1 cellular context compared by ENCODE assay signal in the genomic region with DNA sequence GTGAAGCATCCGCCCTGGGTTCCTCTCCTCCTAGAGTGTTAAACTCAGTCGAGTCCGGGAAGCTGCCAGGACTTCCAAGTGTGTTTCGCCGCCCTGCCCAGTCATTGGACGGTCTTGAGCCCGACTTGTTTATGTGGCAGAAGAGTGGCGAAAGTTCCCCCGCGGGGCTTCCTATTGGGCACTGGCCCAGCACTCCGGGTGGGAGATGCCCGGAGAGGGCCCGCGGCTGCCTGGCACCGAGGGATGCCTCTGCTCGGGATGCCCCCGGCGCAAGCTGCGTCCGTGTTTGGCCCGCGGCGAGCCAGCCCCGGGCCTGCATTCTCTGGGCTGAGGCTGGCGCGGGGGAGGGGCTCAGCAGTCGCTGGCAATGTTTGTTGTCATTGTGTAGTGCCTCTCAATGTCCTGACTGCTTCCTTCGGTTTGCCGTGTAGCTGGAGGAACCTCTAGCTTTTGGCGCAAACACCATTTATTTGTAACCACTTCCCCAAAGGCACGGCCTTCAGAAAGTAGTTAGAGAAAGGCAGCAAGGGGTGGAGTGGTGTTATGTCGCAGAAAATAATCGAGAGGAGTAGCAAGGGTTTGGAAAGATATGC.
TF ChIP-seq lines count a peak whose summit lies in the region.

No MANE protein-coding gene starts in this region.

TF ChIP-seq in K562, 482 proteins besides CTCF, POLR2A, EP300 and RAD21 (continued from another document and continues in another):
- no peak for TF ChIP-seq KLF1 (tag; IDR thresholded peaks at IDR 0.05)
- no peak for TF ChIP-seq SAFB2 (IDR thresholded peaks at IDR 0.05; ENCODE audit: borderline replicate concordance, low read depth, low read length, severe bottlenecking)
- no peak for TF ChIP-seq SMARCA5 (IDR thresholded peaks at IDR 0.05)
- TF ChIP-seq, protein P1, sequence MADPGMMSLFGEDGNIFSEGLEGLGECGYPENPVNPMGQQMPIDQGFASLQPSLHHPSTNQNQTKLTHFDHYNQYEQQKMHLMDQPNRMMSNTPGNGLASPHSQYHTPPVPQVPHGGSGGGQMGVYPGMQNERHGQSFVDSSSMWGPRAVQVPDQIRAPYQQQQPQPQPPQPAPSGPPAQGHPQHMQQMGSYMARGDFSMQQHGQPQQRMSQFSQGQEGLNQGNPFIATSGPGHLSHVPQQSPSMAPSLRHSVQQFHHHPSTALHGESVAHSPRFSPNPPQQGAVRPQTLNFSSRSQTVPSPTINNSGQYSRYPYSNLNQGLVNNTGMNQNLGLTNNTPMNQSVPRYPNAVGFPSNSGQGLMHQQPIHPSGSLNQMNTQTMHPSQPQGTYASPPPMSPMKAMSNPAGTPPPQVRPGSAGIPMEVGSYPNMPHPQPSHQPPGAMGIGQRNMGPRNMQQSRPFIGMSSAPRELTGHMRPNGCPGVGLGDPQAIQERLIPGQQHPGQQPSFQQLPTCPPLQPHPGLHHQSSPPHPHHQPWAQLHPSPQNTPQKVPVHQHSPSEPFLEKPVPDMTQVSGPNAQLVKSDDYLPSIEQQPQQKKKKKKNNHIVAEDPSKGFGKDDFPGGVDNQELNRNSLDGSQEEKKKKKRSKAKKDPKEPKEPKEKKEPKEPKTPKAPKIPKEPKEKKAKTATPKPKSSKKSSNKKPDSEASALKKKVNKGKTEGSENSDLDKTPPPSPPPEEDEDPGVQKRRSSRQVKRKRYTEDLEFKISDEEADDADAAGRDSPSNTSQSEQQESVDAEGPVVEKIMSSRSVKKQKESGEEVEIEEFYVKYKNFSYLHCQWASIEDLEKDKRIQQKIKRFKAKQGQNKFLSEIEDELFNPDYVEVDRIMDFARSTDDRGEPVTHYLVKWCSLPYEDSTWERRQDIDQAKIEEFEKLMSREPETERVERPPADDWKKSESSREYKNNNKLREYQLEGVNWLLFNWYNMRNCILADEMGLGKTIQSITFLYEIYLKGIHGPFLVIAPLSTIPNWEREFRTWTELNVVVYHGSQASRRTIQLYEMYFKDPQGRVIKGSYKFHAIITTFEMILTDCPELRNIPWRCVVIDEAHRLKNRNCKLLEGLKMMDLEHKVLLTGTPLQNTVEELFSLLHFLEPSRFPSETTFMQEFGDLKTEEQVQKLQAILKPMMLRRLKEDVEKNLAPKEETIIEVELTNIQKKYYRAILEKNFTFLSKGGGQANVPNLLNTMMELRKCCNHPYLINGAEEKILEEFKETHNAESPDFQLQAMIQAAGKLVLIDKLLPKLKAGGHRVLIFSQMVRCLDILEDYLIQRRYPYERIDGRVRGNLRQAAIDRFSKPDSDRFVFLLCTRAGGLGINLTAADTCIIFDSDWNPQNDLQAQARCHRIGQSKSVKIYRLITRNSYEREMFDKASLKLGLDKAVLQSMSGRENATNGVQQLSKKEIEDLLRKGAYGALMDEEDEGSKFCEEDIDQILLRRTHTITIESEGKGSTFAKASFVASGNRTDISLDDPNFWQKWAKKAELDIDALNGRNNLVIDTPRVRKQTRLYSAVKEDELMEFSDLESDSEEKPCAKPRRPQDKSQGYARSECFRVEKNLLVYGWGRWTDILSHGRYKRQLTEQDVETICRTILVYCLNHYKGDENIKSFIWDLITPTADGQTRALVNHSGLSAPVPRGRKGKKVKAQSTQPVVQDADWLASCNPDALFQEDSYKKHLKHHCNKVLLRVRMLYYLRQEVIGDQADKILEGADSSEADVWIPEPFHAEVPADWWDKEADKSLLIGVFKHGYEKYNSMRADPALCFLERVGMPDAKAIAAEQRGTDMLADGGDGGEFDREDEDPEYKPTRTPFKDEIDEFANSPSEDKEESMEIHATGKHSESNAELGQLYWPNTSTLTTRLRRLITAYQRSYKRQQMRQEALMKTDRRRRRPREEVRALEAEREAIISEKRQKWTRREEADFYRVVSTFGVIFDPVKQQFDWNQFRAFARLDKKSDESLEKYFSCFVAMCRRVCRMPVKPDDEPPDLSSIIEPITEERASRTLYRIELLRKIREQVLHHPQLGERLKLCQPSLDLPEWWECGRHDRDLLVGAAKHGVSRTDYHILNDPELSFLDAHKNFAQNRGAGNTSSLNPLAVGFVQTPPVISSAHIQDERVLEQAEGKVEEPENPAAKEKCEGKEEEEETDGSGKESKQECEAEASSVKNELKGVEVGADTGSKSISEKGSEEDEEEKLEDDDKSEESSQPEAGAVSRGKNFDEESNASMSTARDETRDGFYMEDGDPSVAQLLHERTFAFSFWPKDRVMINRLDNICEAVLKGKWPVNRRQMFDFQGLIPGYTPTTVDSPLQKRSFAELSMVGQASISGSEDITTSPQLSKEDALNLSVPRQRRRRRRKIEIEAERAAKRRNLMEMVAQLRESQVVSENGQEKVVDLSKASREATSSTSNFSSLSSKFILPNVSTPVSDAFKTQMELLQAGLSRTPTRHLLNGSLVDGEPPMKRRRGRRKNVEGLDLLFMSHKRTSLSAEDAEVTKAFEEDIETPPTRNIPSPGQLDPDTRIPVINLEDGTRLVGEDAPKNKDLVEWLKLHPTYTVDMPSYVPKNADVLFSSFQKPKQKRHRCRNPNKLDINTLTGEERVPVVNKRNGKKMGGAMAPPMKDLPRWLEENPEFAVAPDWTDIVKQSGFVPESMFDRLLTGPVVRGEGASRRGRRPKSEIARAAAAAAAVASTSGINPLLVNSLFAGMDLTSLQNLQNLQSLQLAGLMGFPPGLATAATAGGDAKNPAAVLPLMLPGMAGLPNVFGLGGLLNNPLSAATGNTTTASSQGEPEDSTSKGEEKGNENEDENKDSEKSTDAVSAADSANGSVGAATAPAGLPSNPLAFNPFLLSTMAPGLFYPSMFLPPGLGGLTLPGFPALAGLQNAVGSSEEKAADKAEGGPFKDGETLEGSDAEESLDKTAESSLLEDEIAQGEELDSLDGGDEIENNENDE (IDR thresholded peaks at IDR 0.05; ENCODE audit: low read depth, low read length), result no peak
- no peak for TF ChIP-seq HINFP (tag; conservative IDR thresholded peaks at IDR 0.05; ENCODE audit: low read depth)
- TF ChIP-seq, protein P2, sequence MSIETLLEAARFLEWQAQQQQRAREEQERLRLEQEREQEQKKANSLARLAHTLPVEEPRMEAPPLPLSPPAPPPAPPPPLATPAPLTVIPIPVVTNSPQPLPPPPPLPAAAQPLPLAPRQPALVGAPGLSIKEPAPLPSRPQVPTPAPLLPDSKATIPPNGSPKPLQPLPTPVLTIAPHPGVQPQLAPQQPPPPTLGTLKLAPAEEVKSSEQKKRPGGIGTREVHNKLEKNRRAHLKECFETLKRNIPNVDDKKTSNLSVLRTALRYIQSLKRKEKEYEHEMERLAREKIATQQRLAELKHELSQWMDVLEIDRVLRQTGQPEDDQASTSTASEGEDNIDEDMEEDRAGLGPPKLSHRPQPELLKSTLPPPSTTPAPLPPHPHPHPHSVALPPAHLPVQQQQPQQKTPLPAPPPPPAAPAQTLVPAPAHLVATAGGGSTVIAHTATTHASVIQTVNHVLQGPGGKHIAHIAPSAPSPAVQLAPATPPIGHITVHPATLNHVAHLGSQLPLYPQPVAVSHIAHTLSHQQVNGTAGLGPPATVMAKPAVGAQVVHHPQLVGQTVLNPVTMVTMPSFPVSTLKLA (conservative IDR thresholded peaks at IDR 0.05), result peak; percentile 45 to 66; a peak in 2 of 4 replicates
- no peak for TF ChIP-seq ZBTB1 (CRISPR knock-in tag; IDR thresholded peaks at IDR 0.05; ENCODE audit: borderline replicate concordance, low read depth)
- TF ChIP-seq ARID3A (IDR thresholded peaks at IDR 0.05; ENCODE audit: borderline replicate concordance, low read depth, low read length), result no peak
- no peak; the same call in 1 of the 2 replicates for TF ChIP-seq TEAD4 (IDR thresholded peaks at IDR 0.05; ENCODE audit: low read length)
- no peak for TF ChIP-seq TEAD4 (CRISPR knock-in tag; IDR thresholded peaks at IDR 0.05; ENCODE audit: borderline replicate concordance)
- no peak for TF ChIP-seq JUN (IDR thresholded peaks at IDR 0.05; ENCODE audit: borderline replicate concordance, low read depth, low read length)
- no peak for TF ChIP-seq JUN (CRISPR knock-in tag; IDR thresholded peaks at IDR 0.05; ENCODE audit: borderline replicate concordance)
- no peak for TF ChIP-seq PML (IDR thresholded peaks at IDR 0.05; ENCODE audit: low read length)
- TF ChIP-seq ATF7 (IDR thresholded peaks at IDR 0.05), result peak; percentile 45; the same call in 1 of the 2 replicates
- TF ChIP-seq FOS (IDR thresholded peaks at IDR 0.05; ENCODE audit: extremely low read depth, insufficient read length), result no peak
- no peak for TF ChIP-seq LARP7 (IDR thresholded peaks at IDR 0.05)
- 0 out of 2 replicates have a peak, but pooled peaks have one; percentile 55 for TF ChIP-seq MYC (IDR thresholded peaks at IDR 0.05; ENCODE audit: low read depth, low read length)
- TF ChIP-seq MYC (CRISPR knock-in tag; IDR thresholded peaks at IDR 0.05; ENCODE audit: borderline replicate concordance, low read depth), result no peak
- TF ChIP-seq, protein P3, sequence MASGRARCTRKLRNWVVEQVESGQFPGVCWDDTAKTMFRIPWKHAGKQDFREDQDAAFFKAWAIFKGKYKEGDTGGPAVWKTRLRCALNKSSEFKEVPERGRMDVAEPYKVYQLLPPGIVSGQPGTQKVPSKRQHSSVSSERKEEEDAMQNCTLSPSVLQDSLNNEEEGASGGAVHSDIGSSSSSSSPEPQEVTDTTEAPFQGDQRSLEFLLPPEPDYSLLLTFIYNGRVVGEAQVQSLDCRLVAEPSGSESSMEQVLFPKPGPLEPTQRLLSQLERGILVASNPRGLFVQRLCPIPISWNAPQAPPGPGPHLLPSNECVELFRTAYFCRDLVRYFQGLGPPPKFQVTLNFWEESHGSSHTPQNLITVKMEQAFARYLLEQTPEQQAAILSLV (tag; IDR thresholded peaks at IDR 0.05), result no peak
- TF ChIP-seq MIER1 (IDR thresholded peaks at IDR 0.05; ENCODE audit: low read depth), result peak; percentile 31; the same call in 1 of the 2 replicates
- TF ChIP-seq, protein P4, sequence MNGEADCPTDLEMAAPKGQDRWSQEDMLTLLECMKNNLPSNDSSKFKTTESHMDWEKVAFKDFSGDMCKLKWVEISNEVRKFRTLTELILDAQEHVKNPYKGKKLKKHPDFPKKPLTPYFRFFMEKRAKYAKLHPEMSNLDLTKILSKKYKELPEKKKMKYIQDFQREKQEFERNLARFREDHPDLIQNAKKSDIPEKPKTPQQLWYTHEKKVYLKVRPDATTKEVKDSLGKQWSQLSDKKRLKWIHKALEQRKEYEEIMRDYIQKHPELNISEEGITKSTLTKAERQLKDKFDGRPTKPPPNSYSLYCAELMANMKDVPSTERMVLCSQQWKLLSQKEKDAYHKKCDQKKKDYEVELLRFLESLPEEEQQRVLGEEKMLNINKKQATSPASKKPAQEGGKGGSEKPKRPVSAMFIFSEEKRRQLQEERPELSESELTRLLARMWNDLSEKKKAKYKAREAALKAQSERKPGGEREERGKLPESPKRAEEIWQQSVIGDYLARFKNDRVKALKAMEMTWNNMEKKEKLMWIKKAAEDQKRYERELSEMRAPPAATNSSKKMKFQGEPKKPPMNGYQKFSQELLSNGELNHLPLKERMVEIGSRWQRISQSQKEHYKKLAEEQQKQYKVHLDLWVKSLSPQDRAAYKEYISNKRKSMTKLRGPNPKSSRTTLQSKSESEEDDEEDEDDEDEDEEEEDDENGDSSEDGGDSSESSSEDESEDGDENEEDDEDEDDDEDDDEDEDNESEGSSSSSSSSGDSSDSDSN (IDR thresholded peaks at IDR 0.05; ENCODE audit: borderline replicate concordance in 1 of 2, low read depth in 2 of 2, low read length in 2 of 2), result no peak; a peak in 1 of 4 replicates
- TF ChIP-seq, protein P5, sequence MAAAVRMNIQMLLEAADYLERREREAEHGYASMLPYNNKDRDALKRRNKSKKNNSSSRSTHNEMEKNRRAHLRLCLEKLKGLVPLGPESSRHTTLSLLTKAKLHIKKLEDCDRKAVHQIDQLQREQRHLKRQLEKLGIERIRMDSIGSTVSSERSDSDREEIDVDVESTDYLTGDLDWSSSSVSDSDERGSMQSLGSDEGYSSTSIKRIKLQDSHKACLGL (CRISPR knock-in tag; IDR thresholded peaks at IDR 0.05; ENCODE audit: borderline replicate concordance, poor library complexity, severe bottlenecking), result no peak
- TF ChIP-seq, protein P6, sequence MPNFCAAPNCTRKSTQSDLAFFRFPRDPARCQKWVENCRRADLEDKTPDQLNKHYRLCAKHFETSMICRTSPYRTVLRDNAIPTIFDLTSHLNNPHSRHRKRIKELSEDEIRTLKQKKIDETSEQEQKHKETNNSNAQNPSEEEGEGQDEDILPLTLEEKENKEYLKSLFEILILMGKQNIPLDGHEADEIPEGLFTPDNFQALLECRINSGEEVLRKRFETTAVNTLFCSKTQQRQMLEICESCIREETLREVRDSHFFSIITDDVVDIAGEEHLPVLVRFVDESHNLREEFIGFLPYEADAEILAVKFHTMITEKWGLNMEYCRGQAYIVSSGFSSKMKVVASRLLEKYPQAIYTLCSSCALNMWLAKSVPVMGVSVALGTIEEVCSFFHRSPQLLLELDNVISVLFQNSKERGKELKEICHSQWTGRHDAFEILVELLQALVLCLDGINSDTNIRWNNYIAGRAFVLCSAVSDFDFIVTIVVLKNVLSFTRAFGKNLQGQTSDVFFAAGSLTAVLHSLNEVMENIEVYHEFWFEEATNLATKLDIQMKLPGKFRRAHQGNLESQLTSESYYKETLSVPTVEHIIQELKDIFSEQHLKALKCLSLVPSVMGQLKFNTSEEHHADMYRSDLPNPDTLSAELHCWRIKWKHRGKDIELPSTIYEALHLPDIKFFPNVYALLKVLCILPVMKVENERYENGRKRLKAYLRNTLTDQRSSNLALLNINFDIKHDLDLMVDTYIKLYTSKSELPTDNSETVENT (CRISPR knock-in tag; IDR thresholded peaks at IDR 0.05), result no peak
- TF ChIP-seq GABPB1 (CRISPR knock-in tag; IDR thresholded peaks at IDR 0.05), result no peak
- no peak for TF ChIP-seq NR2C2 (CRISPR knock-in tag; IDR thresholded peaks at IDR 0.05)
- no peak for TF ChIP-seq NR2C2 (tag; IDR thresholded peaks at IDR 0.05)
- no peak for TF ChIP-seq ZNF561 (CRISPR knock-in tag; conservative IDR thresholded peaks at IDR 0.05)
- no peak for TF ChIP-seq KLF6 (CRISPR knock-in tag; IDR thresholded peaks at IDR 0.05; ENCODE audit: borderline replicate concordance)
- TF ChIP-seq ZC3H4 (CRISPR knock-in tag; IDR thresholded peaks at IDR 0.05; ENCODE audit: borderline replicate concordance), result no peak
- no peak for TF ChIP-seq XRCC3 (IDR thresholded peaks at IDR 0.05)
